In genomic region chr22:33919591-33920501, GRCh38 we compare ENCODE assay signal across 8 cellular contexts. TPM values are rescaled to one million over a fixed set of nuclear protein-coding genes. Genes with fewer than 3 reads are reported as not detected.
DNase-seq lines count a peak whose midpoint lies in the region; ATAC-seq and TF ChIP-seq lines count a peak whose summit lies in the region.

LARGE1 (minus strand) TSS chr22:33920476.

- peaks cover 3% of the 10 kb centered on the region for H3K36me3 Mint-ChIP-seq in activated naive CD4-positive, alpha-beta T cell treated with anti-CD3 and anti-CD28 coated beads, Interleukin-2, amount 10 ng/mL, durations not matched to agents 7 days and 5 days
- no peaks in the 10 kb centered on the region for H3K36me3 Mint-ChIP-seq in activated T-cell treated with anti-CD3 and anti-CD28 coated beads, Interleukin-2, amount 50 U/mL, for 24 hours (ENCODE audit: low read depth)
- no peaks in the 10 kb centered on the region for H3K36me3 Mint-ChIP-seq in glutamatergic neuron (ENCODE audit: unreplicated experiment)

- TF ChIP-seq CTCF in glutamatergic neuron (IDR thresholded peaks at IDR 0.05; ENCODE audit: partially characterized antibody, unreplicated experiment), result no peak

- H3K9me3 Mint-ChIP-seq in activated naive CD4-positive, alpha-beta T cell treated with anti-CD3 and anti-CD28 coated beads, Interleukin-2, amount 10 ng/mL, durations not matched to agents 7 days and 5 days, result no peaks in the 10 kb centered on the region
- H3K9me3 Mint-ChIP-seq in activated T-cell treated with anti-CD3 and anti-CD28 coated beads, Interleukin-2, amount 50 U/mL, for 24 hours, result no peaks in the 10 kb centered on the region
- H3K9me3 Mint-ChIP-seq in glutamatergic neuron (ENCODE audit: unreplicated experiment), result peaks cover 14% of the 10 kb centered on the region

- no peak within 1 kb of the TSS for H3K27ac Mint-ChIP-seq in activated naive CD4-positive, alpha-beta T cell treated with anti-CD3 and anti-CD28 coated beads, Interleukin-2, amount 10 ng/mL, durations not matched to agents 7 days and 5 days
- H3K27ac Mint-ChIP-seq in activated T-cell treated with anti-CD3 and anti-CD28 coated beads, Interleukin-2, amount 50 U/mL, for 24 hours, result no peak within 1 kb of the TSS
- peak within 1 kb of the TSS; percentile 93 for H3K27ac Mint-ChIP-seq in glutamatergic neuron (ENCODE audit: unreplicated experiment)

- CTCF ChIA-PET in activated naive CD4-positive, alpha-beta T cell treated with anti-CD3 and anti-CD28 coated beads, Interleukin-2, amount 10 ng/mL, durations not matched to agents 7 days and 5 days (lab: Charles Lee), result no interaction called here

- H3K4me3 Mint-ChIP-seq in activated naive CD4-positive, alpha-beta T cell treated with anti-CD3 and anti-CD28 coated beads, Interleukin-2, amount 10 ng/mL, durations not matched to agents 7 days and 5 days, result peak within 1 kb of the TSS; percentile 67
- peak within 1 kb of the TSS; percentile 60 for H3K4me3 Mint-ChIP-seq in activated T-cell treated with anti-CD3 and anti-CD28 coated beads, Interleukin-2, amount 50 U/mL, for 24 hours
- H3K4me3 Mint-ChIP-seq in glutamatergic neuron (ENCODE audit: unreplicated experiment), result peak within 1 kb of the TSS; percentile 97

- H3K4me1 Mint-ChIP-seq in activated naive CD4-positive, alpha-beta T cell treated with anti-CD3 and anti-CD28 coated beads, Interleukin-2, amount 10 ng/mL, durations not matched to agents 7 days and 5 days, result peaks cover 14% of the 10 kb centered on the region
- H3K4me1 Mint-ChIP-seq in activated T-cell treated with anti-CD3 and anti-CD28 coated beads, Interleukin-2, amount 50 U/mL, for 24 hours (ENCODE audit: low read depth), result peaks cover 20% of the 10 kb centered on the region
- peaks cover 22% of the 10 kb centered on the region for H3K4me1 Mint-ChIP-seq in glutamatergic neuron (ENCODE audit: low read depth, unreplicated experiment)

- H3K27me3 Mint-ChIP-seq in activated naive CD4-positive, alpha-beta T cell treated with anti-CD3 and anti-CD28 coated beads, Interleukin-2, amount 10 ng/mL, durations not matched to agents 7 days and 5 days, result peaks cover 56% of the 10 kb centered on the region
- H3K27me3 Mint-ChIP-seq in activated T-cell treated with anti-CD3 and anti-CD28 coated beads, Interleukin-2, amount 50 U/mL, for 24 hours, result peaks cover 69% of the 10 kb centered on the region
- H3K27me3 Mint-ChIP-seq in glutamatergic neuron (ENCODE audit: unreplicated experiment), result peaks cover 9% of the 10 kb centered on the region

- peak; percentile 23 for DNase-seq in activated naive CD4-positive, alpha-beta T cell treated with anti-CD3 and anti-CD28 coated beads, Interleukin-2, amount 10 ng/mL, durations not matched to agents 7 days and 5 days
- no peak for DNase-seq in activated naive CD4-positive, alpha-beta T cell treated with anti-CD3 and anti-CD28 coated beads, Interleukin-2, amount 50 U/mL, for 16 hours
- DNase-seq in activated T-cell treated with anti-CD3 and anti-CD28 coated beads, Interleukin-2, amount 50 U/mL, for 24 hours, result peak; percentile 39
- DNase-seq in glutamatergic neuron (peak; percentile 72), nucleus accumbens (lab: John Stamatoyannopoulos, UW) (peak in 35 of 56 donors; percentile 5 to 54 (median 22)), KG1 (lab: John Stamatoyannopoulos, UW) (no peak)

- ATAC-seq in HG03442 (IDR thresholded peaks at IDR 0.05; ENCODE audit: unreplicated experiment), result peak; percentile 5
- ATAC-seq in activated CD4-positive, CD25-positive, alpha-beta regulatory T cell treated with anti-CD3 and anti-CD28 coated beads, Interleukin-2, amount 50 U/mL, for 24 hours, result no peak

RNA-seq across cellular contexts. Expression of gene LARGE1, which starts in this region (rescaled TPM):
- total RNA-seq in glutamatergic neuron (ENCODE audit: unreplicated experiment), result 81.2 TPM

Comparison
In these comparisons a context has a peak if more than half of its experiments do, and no peak if none do; other contexts are left out.
1. DNase-seq: peak in activated naive CD4-positive, alpha-beta T cell treated with anti-CD3 and anti-CD28 coated beads, Interleukin-2, amount 10 ng/mL, durations not matched to agents 7 days and 5 days (single experiment), activated T-cell treated with anti-CD3 and anti-CD28 coated beads, Interleukin-2, amount 50 U/mL, for 24 hours (single experiment), glutamatergic neuron (single experiment) and nucleus accumbens (35 of 56); none in activated naive CD4-positive, alpha-beta T cell treated with anti-CD3 and anti-CD28 coated beads, Interleukin-2, amount 50 U/mL, for 16 hours (single experiment) and KG1 (single experiment).
2. Peak in every context shown above with its lines, with median percentiles within 50 percentile points of each other: H3K4me3 Mint-ChIP-seq.